1 cellular context compared by ENCODE assay signal in genomic region chr3:150410311-150411105, GRCh38.
TF ChIP-seq lines count a peak whose summit lies in the region.

No MANE protein-coding gene starts in this region.

TF ChIP-seq in HEK293, 187 proteins besides CTCF, POLR2A, EP300 and RAD21 (continued from another document):
- TF ChIP-seq ZBTB26 (tag by site-specific recombination; optimal IDR thresholded peaks at IDR 0.05) = peak; percentile 83
- peak; percentile 47; the same call in 1 of the 2 replicates for TF ChIP-seq KLF9 (tag by site-specific recombination; IDR thresholded peaks at IDR 0.05; ENCODE audit: low read depth)
- no peak for TF ChIP-seq REST (tag by site-specific recombination; IDR thresholded peaks at IDR 0.05)
- no peak for TF ChIP-seq ZNF19 (tag by site-specific recombination; IDR thresholded peaks at IDR 0.05; ENCODE audit: low read depth)
- TF ChIP-seq ZNF600 (tag by site-specific recombination; IDR thresholded peaks at IDR 0.05) = peak; percentile 50; the same call in 1 of the 2 replicates
- no peak for TF ChIP-seq ZNF658 (tag by site-specific recombination; IDR thresholded peaks at IDR 0.05)
- TF ChIP-seq ZNF26 (tag by site-specific recombination; IDR thresholded peaks at IDR 0.05) = no peak
- TF ChIP-seq ZEB2 (tag by site-specific recombination; IDR thresholded peaks at IDR 0.05) = 0 out of 2 replicates have a peak, but pooled peaks have one; percentile 16
- no peak for TF ChIP-seq GLI2 (tag by site-specific recombination; IDR thresholded peaks at IDR 0.05; ENCODE audit: borderline replicate concordance, low read depth)
- TF ChIP-seq ZNF2 (tag by site-specific recombination; IDR thresholded peaks at IDR 0.05) = peak; percentile 53
- TF ChIP-seq ZSCAN30 (tag by site-specific recombination; IDR thresholded peaks at IDR 0.05) = no peak
- 0 out of 2 replicates have a peak, but pooled peaks have one; percentile 19 for TF ChIP-seq ZFP37 (tag by site-specific recombination; IDR thresholded peaks at IDR 0.05)
- TF ChIP-seq ZBTB17 (tag by site-specific recombination; IDR thresholded peaks at IDR 0.05) = peak; percentile 27; the same call in 1 of the 2 replicates
- peak; percentile 61 for TF ChIP-seq OSR2 (tag by site-specific recombination; IDR thresholded peaks at IDR 0.05)
- TF ChIP-seq ZNF596 (tag by site-specific recombination; IDR thresholded peaks at IDR 0.05) = no peak
- TF ChIP-seq ZNF175 (tag by site-specific recombination; IDR thresholded peaks at IDR 0.05) = no peak
- peak; percentile 80 for TF ChIP-seq GLIS1 (tag by site-specific recombination; IDR thresholded peaks at IDR 0.05)
- no peak for TF ChIP-seq MEIS1 (CRISPR knock-in tag; IDR thresholded peaks at IDR 0.05; ENCODE audit: borderline replicate concordance)
- TF ChIP-seq ZNF639 (tag by site-specific recombination; IDR thresholded peaks at IDR 0.05) = no peak
- peak; percentile 85 for TF ChIP-seq SCRT1 (tag by site-specific recombination; IDR thresholded peaks at IDR 0.05; ENCODE audit: borderline replicate concordance)
- peak; percentile 92; the same call in 1 of the 2 replicates for TF ChIP-seq SCRT2 (tag by site-specific recombination; IDR thresholded peaks at IDR 0.05)
- no peak for TF ChIP-seq TCF7L2 (IDR thresholded peaks at IDR 0.05; ENCODE audit: borderline replicate concordance, low read depth, low read length)
- TF ChIP-seq ZNF449 (tag by site-specific recombination; IDR thresholded peaks at IDR 0.05) = peak; percentile 18; the same call in 1 of the 2 replicates
- TF ChIP-seq ZNF664 (tag by site-specific recombination; IDR thresholded peaks at IDR 0.05) = no peak
- no peak for TF ChIP-seq FEZF1 (tag by site-specific recombination; IDR thresholded peaks at IDR 0.05)
- no peak for TF ChIP-seq ZNF174 (tag by site-specific recombination; IDR thresholded peaks at IDR 0.05)
- TF ChIP-seq ZNF335 (tag by site-specific recombination; conservative IDR thresholded peaks at IDR 0.05) = peak; percentile 92
- TF ChIP-seq ZNF654 (tag by site-specific recombination; IDR thresholded peaks at IDR 0.05; ENCODE audit: low read depth) = no peak
TF ChIP-seq in HEK293: peak in this region for 15.
